Comparison of ENCODE assay signal across 29 cellular contexts in genomic region chr4:113331811-113332210, GRCh38.
DNase-seq lines count a peak whose midpoint lies in the region; ATAC-seq and TF ChIP-seq lines count a peak whose summit lies in the region.
"Had no signal": no experiment of that assay in that cellular context is flagged by ENCODE, and none has a peak within 500 bp of the region (broad histone marks: within the 10 kb centered on the region; RNA-seq: fewer than 3 reads in every experiment).

No MANE protein-coding gene starts in this region.

- no peak overlapping the region for H2AK5ac ChIP-seq in H9 (ENCODE audit: insufficient read length, low read length)

- no peaks in the 10 kb centered on the region for H4K20me1 ChIP-seq in H9 (ENCODE audit: control insufficient read depth, insufficient read depth, insufficient read length)
- H4K20me1 ChIP-seq: BLaER1 treated with 17β-estradiol and CSF1 and Interleukin-3, amounts not matched to agents 10 nM and 100 nM had no signal

- ATAC-seq in upper lobe of right lung (peak; percentile 39), left lobe of liver (no peak)
- ATAC-seq: A549, Panc1 had no signal

- intact Hi-C loops in upper lobe of right lung (cut with DNase I): no loop called here

- no peak overlapping the region for H2BK20ac ChIP-seq in H9 (ENCODE audit: low read depth, low read length, poor library complexity, severe bottlenecking)

- no peak overlapping the region for H3K23ac ChIP-seq in H9 (ENCODE audit: insufficient read length, low read depth, low read length)

- no peak overlapping the region for H2BK15ac ChIP-seq in H9 (ENCODE audit: low read depth, low read length)

- no CpG with 5 or more reads among the region's 6 CpGs for WGBS in H9 (ENCODE audit: extremely low coverage, insufficient read length, low lambda C conversion rate)

- H3K4me1 ChIP-seq in H9 (ENCODE audit: insufficient read depth, low read length) (peaks cover 3% of the 10 kb centered on the region; the same call in 1 of the 2 replicates), upper lobe of right lung (no peaks in the 10 kb centered on the region), Peyer's patch (no peaks in the 10 kb centered on the region)
- H3K4me1 ChIP-seq: A549; BLaER1 treated with 17β-estradiol and CSF1 and Interleukin-3, amounts not matched to agents 10 nM and 100 nM had no signal

- H3K4me3 Mint-ChIP-seq in H9 (no peak overlapping the region), glutamatergic neuron (ENCODE audit: unreplicated experiment) (no peak overlapping the region)
- H3K4me3 Mint-ChIP-seq: CD4-positive, alpha-beta T cell had no signal

- H3K9ac ChIP-seq in H9 (ENCODE audit: extremely low read depth, insufficient read length, low read length): no peak overlapping the region
- H3K9ac ChIP-seq: BLaER1 treated with 17β-estradiol and CSF1 and Interleukin-3, amounts not matched to agents 10 nM and 100 nM; SK-N-SH had no signal

- no peak overlapping the region for H3K4me3 ChIP-seq in upper lobe of right lung
- H3K4me3 ChIP-seq in Peyer's patch: no peak overlapping the region
- H3K4me3 ChIP-seq: A549; BLaER1 treated with 17β-estradiol and CSF1 and Interleukin-3, amounts not matched to agents 10 nM and 100 nM had no signal

- peak overlapping the region; percentile 64 for H3K14ac ChIP-seq in H9 (ENCODE audit: insufficient read depth, low read length)

- DNase-seq in H9 (peak; percentile 40), glutamatergic neuron (no peak), islet precursor cell (peak; percentile 57), upper lobe of right lung (no peak), epidermal melanocyte (ENCODE audit: insufficient read length, low spot score) (no peak), Peyer's patch (no peak), left lobe of liver (ENCODE audit: low spot score) (no peak)
- DNase-seq: CD4-positive, alpha-beta T cell; COR-L47; DMS 273 treated with DMSO at 0.1 percent for 48 hours; DMS79; EL; GF-D8; HCEC 1CT; NCI-H1092; NCI-H1417 treated with DMSO at 0.1 percent for 48 hours; NCI-H187; NCI-H2081 treated with DMSO at 0.1 percent for 48 hours; NCI-H2171; NCI-H226; NCI-H510A; NCI-H69; SIG-M5; SK-N-SH; SW 1271 had no signal

- H3K9me3 Mint-ChIP-seq in H9: no peaks in the 10 kb centered on the region
- H3K9me3 Mint-ChIP-seq in glutamatergic neuron (ENCODE audit: unreplicated experiment): peaks cover 11% of the 10 kb centered on the region
- H3K9me3 Mint-ChIP-seq: CD4-positive, alpha-beta T cell had no signal

- H3K27me3 Mint-ChIP-seq in H9 (ENCODE audit: low read depth): no peaks in the 10 kb centered on the region
- H3K27me3 Mint-ChIP-seq in glutamatergic neuron (ENCODE audit: unreplicated experiment): peaks cover 3% of the 10 kb centered on the region

- no peaks in the 10 kb centered on the region for H3K36me3 ChIP-seq in upper lobe of right lung
- H3K36me3 ChIP-seq in Peyer's patch: peaks cover 0 to 5% (median 0%) of the 10 kb centered on the region in 3 donors
- H3K36me3 ChIP-seq: BLaER1 treated with 17β-estradiol and CSF1 and Interleukin-3, amounts not matched to agents 10 nM and 100 nM had no signal

- H4K91ac ChIP-seq in H9 (ENCODE audit: insufficient read length, low read depth, low read length): no peak overlapping the region

- TF ChIP-seq CTCF in H9 (conservative IDR thresholded peaks at IDR 0.05) (no peak), glutamatergic neuron (IDR thresholded peaks at IDR 0.05; ENCODE audit: partially characterized antibody, unreplicated experiment) (no peak), upper lobe of right lung (IDR thresholded peaks at IDR 0.05) (no peak), Peyer's patch (IDR thresholded peaks at IDR 0.05) (no peak)

- no peak overlapping the region for H3K4ac ChIP-seq in H9 (ENCODE audit: low read depth, low read length)

- H2BK12ac ChIP-seq in H9 (ENCODE audit: insufficient read length, low read depth, low read length): no peak overlapping the region

- no peak overlapping the region for H4K5ac ChIP-seq in H9 (ENCODE audit: insufficient read length, low read depth, low read length)

- no peaks in the 10 kb centered on the region for H3K79me2 ChIP-seq in H9 (ENCODE audit: insufficient read depth, low read length)

- TF ChIP-seq POLR2A in Peyer's patch (IDR thresholded peaks at IDR 0.05): no peak

- H3K56ac ChIP-seq in H9 (ENCODE audit: insufficient read length, low read depth, low read length): no peak overlapping the region

- no peak overlapping the region for H2BK5ac ChIP-seq in H9 (ENCODE audit: insufficient read length, low read length)

- H3K36me3 Mint-ChIP-seq in H9 (ENCODE audit: insufficient read depth in 1 of 3, low read depth in 3 of 3) (peaks cover 8 to 43% (median 8%) of the 10 kb centered on the region in 3 experiments), glutamatergic neuron (ENCODE audit: unreplicated experiment) (peaks cover 15% of the 10 kb centered on the region)

- no peak overlapping the region for H2AFZ ChIP-seq in H9 (ENCODE audit: low read length)

- H3K4me2 ChIP-seq in H9 (ENCODE audit: insufficient read depth, insufficient read length, low read length): no peak overlapping the region
- H3K4me2 ChIP-seq: A549; BLaER1 treated with 17β-estradiol and CSF1 and Interleukin-3, amounts not matched to agents 10 nM and 100 nM; SK-N-SH had no signal

- H3K4me1 Mint-ChIP-seq in H9: peaks cover 14 to 27% of the 10 kb centered on the region in 2 experiments
- H3K4me1 Mint-ChIP-seq in glutamatergic neuron (ENCODE audit: low read depth, unreplicated experiment): peaks cover 14% of the 10 kb centered on the region

- H2BK120ac ChIP-seq in H9 (ENCODE audit: low read depth, low read length, poor library complexity, severe bottlenecking): no peak overlapping the region

- H3K9me3 ChIP-seq in H9 (ENCODE audit: control insufficient read depth, low read depth, low read length) (no peaks in the 10 kb centered on the region), upper lobe of right lung (no peaks in the 10 kb centered on the region), Peyer's patch (no peaks in the 10 kb centered on the region)
- H3K9me3 ChIP-seq: A549; BLaER1 treated with 17β-estradiol and CSF1 and Interleukin-3, amounts not matched to agents 10 nM and 100 nM; SK-N-SH had no signal

- H3K79me1 ChIP-seq in H9 (ENCODE audit: insufficient read depth, low read depth, low read length, poor library complexity, severe bottlenecking): no peaks in the 10 kb centered on the region

- H3K27ac ChIP-seq in H9 (ENCODE audit: insufficient read length, low read depth, low read length) (no peak overlapping the region), upper lobe of right lung (no peak overlapping the region), Peyer's patch (no peak overlapping the region)
- H3K27ac ChIP-seq: A549; BLaER1 treated with 17β-estradiol and CSF1 and Interleukin-3, amounts not matched to agents 10 nM and 100 nM; HL-60 had no signal

- no peak overlapping the region for H3T11ph ChIP-seq in H9 (ENCODE audit: low read length)

- no peak overlapping the region for H3K18ac ChIP-seq in H9 (ENCODE audit: insufficient read length, low read depth, low read length)

- no peak overlapping the region for H4K8ac ChIP-seq in H9 (replicated peaks; ENCODE audit: insufficient read length, low read depth, low read length)

- H3K27ac Mint-ChIP-seq in H9: peak overlapping the region; percentile 34 to 85 (median 80); a peak in 5 of 7 replicates
- peak overlapping the region; percentile 29 for H3K27ac Mint-ChIP-seq in glutamatergic neuron (ENCODE audit: unreplicated experiment)
- H3K27ac Mint-ChIP-seq: CD4-positive, alpha-beta T cell had no signal

- no peaks in the 10 kb centered on the region for H3K27me3 ChIP-seq in H9 (ENCODE audit: insufficient read depth, low read length)
- H3K27me3 ChIP-seq in upper lobe of right lung: no peaks in the 10 kb centered on the region
- H3K27me3 ChIP-seq in Peyer's patch: no peaks in the 10 kb centered on the region
- H3K27me3 ChIP-seq: BLaER1 treated with 17β-estradiol and CSF1 and Interleukin-3, amounts not matched to agents 10 nM and 100 nM had no signal

- no peaks in the 10 kb centered on the region for H3K23me2 ChIP-seq in H9 (ENCODE audit: insufficient read length, low read depth, low read length, poor library complexity, severe bottlenecking)

Comparison
In these comparisons a context has a peak if more than half of its experiments do, and no peak if none do; other contexts are left out.
1. DNase-seq: peak in H9 (single experiment) and islet precursor cell (single experiment); none in glutamatergic neuron (single experiment), upper lobe of right lung (single experiment), epidermal melanocyte (single experiment), Peyer's patch (0 of 3) and left lobe of liver (single experiment).